18 cellular contexts compared by ENCODE assay signal in genomic region chr7:107613948-107614347, GRCh38. TPM values are rescaled to one million over a fixed set of nuclear protein-coding genes. Genes with fewer than 3 reads are reported as not detected.
DNase-seq lines count a peak whose midpoint lies in the region; ATAC-seq and TF ChIP-seq lines count a peak whose summit lies in the region.
"Had no signal": no experiment of that assay in that cellular context is flagged by ENCODE, and none has a peak within 500 bp of the region (broad histone marks: within the 10 kb centered on the region; RNA-seq: fewer than 3 reads in every experiment).

No MANE protein-coding gene starts in this region.

- CTCF ChIA-PET in HEK293 (lab: Yijun Ruan, JAX) = no interaction called here

- no peaks in the 10 kb centered on the region for H3K9me3 ChIP-seq in HEK293 (ENCODE audit: control insufficient read depth, insufficient read depth, low read depth, low read length)
- no peaks in the 10 kb centered on the region for H3K9me3 ChIP-seq in ascending aorta

- H2AFZ ChIP-seq in ACC112 (ENCODE audit: low read length, unreplicated experiment) = no peak overlapping the region

- H3K27me3 ChIP-seq in ACC112 (ENCODE audit: insufficient read depth, low read length) (no peaks in the 10 kb centered on the region), ascending aorta (no peaks in the 10 kb centered on the region)

- no peak overlapping the region for H3K4me3 ChIP-seq in ACC112 (ENCODE audit: low read depth, low read length)
- H3K4me3 ChIP-seq in HEK293 (ENCODE audit: low read depth, low read length) = no peak overlapping the region
- H3K4me3 ChIP-seq in ascending aorta = no peak overlapping the region
- no peak overlapping the region for H3K4me3 ChIP-seq in fibroblast of the aortic adventitia (ENCODE audit: low read depth, low read length)

- intact Hi-C loops in ascending aorta (cut with DNase I) = no loop called here

- DNase-seq in ascending aorta (ENCODE audit: low spot score in 2 of 2) = no peak
- DNase-seq in fibroblast of the aortic adventitia (ENCODE audit: low read depth) = peak; percentile 18
- no peak for DNase-seq in GF-D8 (lab: John Stamatoyannopoulos, UW)
- DNase-seq in effector CD4-positive, alpha-beta T cell = no peak
- no peak for DNase-seq in 8988T
- DNase-seq: CD4-positive, alpha-beta memory T cell; DMS79; GDM1; KBM-7; NCI-H1105; NCI-H187; NCI-H82; SIG-M5 had no signal

- H3K4me1 ChIP-seq in ACC112 (ENCODE audit: control insufficient read depth, insufficient read depth, low read length, unreplicated experiment) (peaks cover 18% of the 10 kb centered on the region), HEK293 (ENCODE audit: control insufficient read depth, insufficient read depth, low read length) (no peaks in the 10 kb centered on the region), ascending aorta (peaks cover 0 to 23% of the 10 kb centered on the region in 2 donors)

- H3K79me2 ChIP-seq in ACC112 (ENCODE audit: control insufficient read depth, insufficient read depth, low read length, unreplicated experiment) = no peaks in the 10 kb centered on the region

- H3K36me3 ChIP-seq in ACC112 (ENCODE audit: insufficient read depth, low read length) = peaks cover 8% of the 10 kb centered on the region; the same call in 1 of the 2 replicates
- peaks cover 3 to 6% of the 10 kb centered on the region in 2 experiments for H3K36me3 ChIP-seq in HEK293 (ENCODE audit: control insufficient read depth in 2 of 2, insufficient read depth in 1 of 2, low read length in 2 of 2)
- peaks cover 17 to 46% of the 10 kb centered on the region in 2 donors for H3K36me3 ChIP-seq in ascending aorta

- POLR2A ChIA-PET in HEK293 (lab: Yijun Ruan, JAX) = no interaction called here

- no peak for ATAC-seq in GM19324 (IDR thresholded peaks at IDR 0.05; ENCODE audit: low FRiP score, unreplicated experiment)

- TF ChIP-seq CTCF in HEK293 (tag by site-specific recombination; IDR thresholded peaks at IDR 0.05) = no peak
- TF ChIP-seq CTCF in ascending aorta (IDR thresholded peaks at IDR 0.05) = no peak
- TF ChIP-seq CTCF in fibroblast of the aortic adventitia (IDR thresholded peaks at IDR 0.05; ENCODE audit: insufficient read depth, low read length) = no peak

- H3K27ac ChIP-seq in ACC112 (ENCODE audit: low read depth, low read length) (0 out of 2 replicates have a peak overlapping the region, but pooled peaks have one; percentile 2), HEK293 (ENCODE audit: extremely low read depth, low read depth, low read length) (no peak overlapping the region), ascending aorta (peak overlapping the region; percentile 9 to 16)
- H3K27ac ChIP-seq: HL-60 had no signal

TF ChIP-seq in HEK293, 187 proteins besides CTCF, POLR2A, EP300 and RAD21:
- TF ChIP-seq ZFP69B (tag by site-specific recombination; IDR thresholded peaks at IDR 0.05) (no peak), ZNF776 (tag by site-specific recombination; IDR thresholded peaks at IDR 0.05; ENCODE audit: borderline replicate concordance) (no peak), ZNF449 (tag by site-specific recombination; IDR thresholded peaks at IDR 0.05) (peak; percentile 95)

RNA-seq across cellular contexts. Expression of gene BCAP29, which starts 33.9 kb away (rescaled TPM):
- 73.2 TPM for total RNA-seq in ascending aorta
- 92.6 and 187 TPM in 2 replicates for total RNA-seq in fibroblast of the aortic adventitia (ENCODE audit: low replicate concordance)

RNA-seq across cellular contexts. Expression of gene SLC26A4, which starts 46.7 kb away (rescaled TPM):
- 4.7 TPM for total RNA-seq in ascending aorta
- total RNA-seq in fibroblast of the aortic adventitia (ENCODE audit: low replicate concordance) = 0.65 and 1.8 TPM in 2 replicates
- total RNA-seq: A673; CD4-positive, alpha-beta memory T cell had no signal

RNA-seq across cellular contexts. Expression of gene DUS4L, which starts 50.2 kb away (rescaled TPM):
- total RNA-seq in ascending aorta = 0.75 TPM
- total RNA-seq in fibroblast of the aortic adventitia (ENCODE audit: low replicate concordance) = 8.5 and 9.3 TPM in 2 replicates

RNA-seq across cellular contexts. Expression of gene COG5, which starts 50.2 kb away (rescaled TPM):
- total RNA-seq in ascending aorta = 16.8 TPM
- total RNA-seq in fibroblast of the aortic adventitia (ENCODE audit: low replicate concordance) = 53.1 and 53.8 TPM in 2 replicates
